In genomic region chr3:196740476-196741400, GRCh38 we compare ENCODE assay signal across 1 cellular context.
TF ChIP-seq lines count a peak whose summit lies in the region.

No MANE protein-coding gene starts in this region.

TF ChIP-seq in GM23338, 12 proteins besides CTCF, POLR2A, EP300 and RAD21 (continued from another document):
- TF ChIP-seq REST (IDR thresholded peaks at IDR 0.05; ENCODE audit: unreplicated experiment), result no peak
- TF ChIP-seq EZH2 (IDR thresholded peaks at IDR 0.05; ENCODE audit: low read depth, unreplicated experiment), result no peak
- no peak for TF ChIP-seq ZNF331 (CRISPR knock-in tag; IDR thresholded peaks at IDR 0.05; ENCODE audit: low read depth)
- TF ChIP-seq ETS1 (IDR thresholded peaks at IDR 0.05), result no peak
- no peak for TF ChIP-seq POLR2AphosphoS5 (IDR thresholded peaks at IDR 0.05; ENCODE audit: low read depth)
- no peak for TF ChIP-seq JUNB (IDR thresholded peaks at IDR 0.05; ENCODE audit: unreplicated experiment)
- no peak for TF ChIP-seq EZH2phosphoT487 (IDR thresholded peaks at IDR 0.05; ENCODE audit: unreplicated experiment)
- no peak for TF ChIP-seq ZNF462 (CRISPR knock-in tag; IDR thresholded peaks at IDR 0.05)
- no peak for TF ChIP-seq CREB1 (CRISPR knock-in tag; IDR thresholded peaks at IDR 0.05; ENCODE audit: low read depth)
- TF ChIP-seq ZNF114 (CRISPR knock-in tag; IDR thresholded peaks at IDR 0.05), result no peak
